20 cellular contexts compared by ENCODE assay signal in the genomic region with DNA sequence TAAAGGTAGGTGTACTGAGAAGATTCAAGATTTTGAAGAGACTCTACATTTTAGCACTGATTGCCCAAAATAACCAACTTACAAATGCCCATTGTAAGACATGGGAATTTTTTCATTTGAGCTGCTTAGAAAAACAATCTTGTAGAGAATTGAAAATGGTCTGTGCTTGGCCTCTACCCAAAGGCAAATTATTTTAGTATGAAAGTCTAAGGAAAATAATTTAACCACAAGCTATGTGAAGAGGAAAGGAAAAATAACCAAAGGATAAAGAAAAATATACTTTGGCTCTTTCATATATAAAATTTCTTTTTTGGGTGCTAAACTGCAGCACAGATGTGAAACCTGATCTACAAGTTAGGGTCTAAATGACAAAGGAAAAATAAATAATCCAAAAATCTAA. TPM values are rescaled to one million over a fixed set of nuclear protein-coding genes. Genes with fewer than 3 reads are reported as not detected.
DNase-seq lines count a peak whose midpoint lies in the region; ATAC-seq and TF ChIP-seq lines count a peak whose summit lies in the region.
"Had no signal": no experiment of that assay in that cellular context is flagged by ENCODE, and none has a peak within 500 bp of the region (broad histone marks: within the 10 kb centered on the region; RNA-seq: fewer than 3 reads in every experiment).

No MANE protein-coding gene starts in this region.

- CTCF ChIA-PET in SK-N-SH (lab: Yijun Ruan, JAX) = interaction anchor here (0.6 to 4.4 kb wide), 2 partner anchors 9 to 181 kb away, joined by 3 to 27 read pairs; no protein-coding TSS in a partner anchor

- no peaks in the 10 kb centered on the region for H4K20me1 ChIP-seq in SK-N-SH (ENCODE audit: insufficient read depth)
- H4K20me1 ChIP-seq: BLaER1 treated with 17β-estradiol and CSF1 and Interleukin-3, amounts not matched to agents 10 nM and 100 nM had no signal

- DNase-seq in SK-N-SH (no peak), astrocyte of the cerebellum (ENCODE audit: low read depth) (peak; percentile 72), fibroblast of peridontal ligament (ENCODE audit: extremely low read depth) (peak; percentile 94), thoracic aorta (ENCODE audit: low spot score) (no peak), 8988T (no peak), RPMI8226 (no peak)
- DNase-seq: DMS79 treated with DMSO at 0.1 percent for 48 hours, GDM1, NCI-H1048, NCI-H146, NCI-H510A treated with DMSO at 0.1 percent for 48 hours, NCI-H82, PC-3 had no signal

- H3K9me3 ChIP-seq in SK-N-SH (no peaks in the 10 kb centered on the region), thoracic aorta (no peaks in the 10 kb centered on the region)
- H3K9me3 ChIP-seq: HAP-1 had no signal

- H3K27ac ChIP-seq in SK-N-SH (ENCODE audit: low read depth in 2 of 2, low read length in 1 of 2) (peak overlapping the region in 1 of 2 experiments; percentile 75; a peak in 2 of 4 replicates), thoracic aorta (peak overlapping the region; percentile 19 to 27)
- H3K27ac ChIP-seq: 22Rv1; BLaER1 treated with 17β-estradiol and CSF1 and Interleukin-3, amounts not matched to agents 10 nM and 100 nM; HL-60 had no signal

- H3K9me2 ChIP-seq in SK-N-SH = no peaks in the 10 kb centered on the region

- no peak for ATAC-seq in SK-N-SH treated with all-trans-retinoic acid at 6 μM for 48 hours
- no peak for ATAC-seq in thoracic aorta (ENCODE audit: insufficient number of reproducible peaks, low FRiP score, low read depth)
- no peak for ATAC-seq in esophagus mucosa
- ATAC-seq: GM12878, PC-3 had no signal

- in situ Hi-C loops in astrocyte of the cerebellum (cut with HindIII; ENCODE audit: low sequenced_read_pairs) = no loop called here

- H3K9ac ChIP-seq in SK-N-SH = no peak overlapping the region
- H3K9ac ChIP-seq: BLaER1 treated with 17β-estradiol and CSF1 and Interleukin-3, amounts not matched to agents 10 nM and 100 nM had no signal

- H3K79me2 ChIP-seq in SK-N-SH (ENCODE audit: insufficient read depth) = no peaks in the 10 kb centered on the region

- TF ChIP-seq EP300 in SK-N-SH (IDR thresholded peaks at IDR 0.05; ENCODE audit: borderline replicate concordance in 1 of 2, low read depth in 1 of 2, low read length in 1 of 2) = no peak

- peak overlapping the region; percentile 15; the same call in 1 of the 2 replicates for H3K4me2 ChIP-seq in SK-N-SH
- H3K4me2 ChIP-seq: BLaER1 treated with 17β-estradiol and CSF1 and Interleukin-3, amounts not matched to agents 10 nM and 100 nM had no signal

- no peak overlapping the region for H2AFZ ChIP-seq in SK-N-SH (ENCODE audit: low read depth)

- H3K4me1 ChIP-seq in SK-N-SH (ENCODE audit: control insufficient read depth in 1 of 2, insufficient read depth in 2 of 2, low read depth in 1 of 2, low read length in 1 of 2) = peaks cover 0 to 8% of the 10 kb centered on the region in 2 experiments; a peak in 2 of 4 replicates
- peaks cover 22 to 36% of the 10 kb centered on the region in 2 donors for H3K4me1 ChIP-seq in thoracic aorta (ENCODE audit: control insufficient read depth in 1 of 2, low read depth in 2 of 2)
- H3K4me1 ChIP-seq: BLaER1 treated with 17β-estradiol and CSF1 and Interleukin-3, amounts not matched to agents 10 nM and 100 nM; HAP-1 had no signal

- no peak for TF ChIP-seq CTCF in SK-N-SH (IDR thresholded peaks at IDR 0.05)
- TF ChIP-seq CTCF in astrocyte of the cerebellum (IDR thresholded peaks at IDR 0.05; ENCODE audit: low read depth, low read length, missing control alignments) = no peak
- no peak for TF ChIP-seq CTCF in thoracic aorta (IDR thresholded peaks at IDR 0.05)

- POLR2A ChIA-PET in SK-N-SH (lab: Yijun Ruan, JAX) = no interaction called here

- no peak overlapping the region for H3K4me3 ChIP-seq in SK-N-SH (ENCODE audit: low read depth in 2 of 2, low read length in 1 of 2)
- no peak overlapping the region for H3K4me3 ChIP-seq in astrocyte of the cerebellum (ENCODE audit: low read depth, low read length)
- H3K4me3 ChIP-seq in thoracic aorta = no peak overlapping the region
- H3K4me3 ChIP-seq: BLaER1 treated with 17β-estradiol and CSF1 and Interleukin-3, amounts not matched to agents 10 nM and 100 nM; GM12878; HAP-1 had no signal

- H3K27me3 ChIP-seq in SK-N-SH (ENCODE audit: insufficient read depth) (no peaks in the 10 kb centered on the region), thoracic aorta (replicated peaks; ENCODE audit: insufficient read depth) (no peaks in the 10 kb centered on the region)
- H3K27me3 ChIP-seq: BLaER1 treated with 17β-estradiol and CSF1 and Interleukin-3, amounts not matched to agents 10 nM and 100 nM had no signal

- peaks cover 19% of the 10 kb centered on the region for H3F3A ChIP-seq in SK-N-SH (replicated peaks; ENCODE audit: insufficient read depth)

- no peaks in the 10 kb centered on the region for H3K36me3 ChIP-seq in SK-N-SH (replicated peaks in 1 of 2; ENCODE audit: control insufficient read depth in 1 of 2, insufficient read depth in 2 of 2, low read length in 1 of 2)
- H3K36me3 ChIP-seq in thoracic aorta = no peaks in the 10 kb centered on the region
- H3K36me3 ChIP-seq: BLaER1 treated with 17β-estradiol and CSF1 and Interleukin-3, amounts not matched to agents 10 nM and 100 nM; HAP-1 had no signal

- TF ChIP-seq RAD21 in SK-N-SH (IDR thresholded peaks at IDR 0.05; ENCODE audit: low read length) = no peak

TF ChIP-seq in SK-N-SH, 30 proteins besides CTCF, POLR2A, EP300 and RAD21:
- TF ChIP-seq NFIC (IDR thresholded peaks at IDR 0.05; ENCODE audit: borderline replicate concordance) (0 out of 2 replicates have a peak, but pooled peaks have one; percentile 8), FOXJ3 (CRISPR knock-in tag; IDR thresholded peaks at IDR 0.05) (no peak)

TF ChIP-seq in SK-N-SH treated with all-trans-retinoic acid at 6 μM for 48 hours, 23 proteins besides CTCF, POLR2A, EP300 and RAD21:
- TF ChIP-seq TOX (CRISPR knock-in tag; IDR thresholded peaks at IDR 0.05; ENCODE audit: borderline replicate concordance) (no peak), ISL1 (CRISPR knock-in tag; IDR thresholded peaks at IDR 0.05) (no peak), ARNTL (CRISPR knock-in tag; IDR thresholded peaks at IDR 0.05; ENCODE audit: borderline replicate concordance, low read depth) (no peak), TSHZ2 (CRISPR knock-in tag; IDR thresholded peaks at IDR 0.05) (no peak), BACH2 (CRISPR knock-in tag; IDR thresholded peaks at IDR 0.05; ENCODE audit: borderline replicate concordance) (no peak), CSDC2 (CRISPR knock-in tag; IDR thresholded peaks at IDR 0.05) (no peak)
- TF ChIP-seq, protein P1, sequence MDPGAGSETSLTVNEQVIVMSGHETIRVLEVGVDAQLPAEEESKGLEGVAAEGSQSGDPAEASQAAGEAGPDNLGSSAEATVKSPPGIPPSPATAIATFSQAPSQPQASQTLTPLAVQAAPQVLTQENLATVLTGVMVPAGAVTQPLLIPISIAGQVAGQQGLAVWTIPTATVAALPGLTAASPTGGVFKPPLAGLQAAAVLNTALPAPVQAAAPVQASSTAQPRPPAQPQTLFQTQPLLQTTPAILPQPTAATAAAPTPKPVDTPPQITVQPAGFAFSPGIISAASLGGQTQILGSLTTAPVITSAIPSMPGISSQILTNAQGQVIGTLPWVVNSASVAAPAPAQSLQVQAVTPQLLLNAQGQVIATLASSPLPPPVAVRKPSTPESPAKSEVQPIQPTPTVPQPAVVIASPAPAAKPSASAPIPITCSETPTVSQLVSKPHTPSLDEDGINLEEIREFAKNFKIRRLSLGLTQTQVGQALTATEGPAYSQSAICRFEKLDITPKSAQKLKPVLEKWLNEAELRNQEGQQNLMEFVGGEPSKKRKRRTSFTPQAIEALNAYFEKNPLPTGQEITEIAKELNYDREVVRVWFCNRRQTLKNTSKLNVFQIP (CRISPR knock-in tag; IDR thresholded peaks at IDR 0.05; ENCODE audit: borderline replicate concordance, low read depth) = no peak
TF ChIP-seq in SK-N-SH treated with all-trans-retinoic acid at 6 μM for 48 hours: peak in this region for 0.

RNA-seq across cellular contexts. Expression of gene ME3, which starts 54.9 kb away (rescaled TPM):
- 22.0 and 25.5 TPM in 2 replicates for polyA plus RNA-seq in SK-N-SH (2012; rRNA removed)
- polyA plus RNA-seq in SK-N-SH (2012; cell fraction: cytosol; rRNA removed) = 6.5 and 11.4 TPM in 2 replicates
- polyA plus RNA-seq in SK-N-SH (2012; cell fraction: nucleus; rRNA removed) = 106 and 111 TPM in 2 replicates
- total RNA-seq in thoracic aorta (10 to 100 TPM; 62.4 to 62.5 TPM), esophagus mucosa (1.8 TPM)

Comparison
In these comparisons a context has a peak if more than half of its experiments do, and no peak if none do; other contexts are left out.
1. DNase-seq: peak in astrocyte of the cerebellum (single experiment) and fibroblast of peridontal ligament (single experiment); none in SK-N-SH (single experiment), thoracic aorta (single experiment), 8988T (single experiment) and RPMI8226 (single experiment).
2. RNA of gene ME3, which starts 54.9 kb away (total RNA-seq): 62.4 to 62.5 TPM in thoracic aorta; 1.8 TPM in esophagus mucosa (single experiment); every median in the first group is over 10 times any median in the second.